In genomic region chr3:25339220-25339619, GRCh38 we compare ENCODE assay signal across 11 cellular contexts.
"Had no signal": no experiment of that assay in that cellular context is flagged by ENCODE, and none has a peak within 500 bp of the region (broad histone marks: within the 10 kb centered on the region; RNA-seq: fewer than 3 reads in every experiment).

No MANE protein-coding gene starts in this region.

- H3K27ac ChIP-seq: epithelial cell of prostate, gastroesophageal sphincter had no signal

- DNase-seq: activated CD4-positive, alpha-beta T cell treated with anti-CD3 and anti-CD28 coated beads, Interleukin-2, amount 50 U/mL, for 1 hour; activated effector memory CD4-positive, alpha-beta T cell treated with Interleukin-2 at 50 U/mL for 16 hours; cortex of kidney; effector CD8-positive, alpha-beta T cell; kidney; naive thymus-derived CD4-positive, alpha-beta T cell; right cardiac atrium; stimulated activated CD4-positive, alpha-beta T cell treated with anti-CD3 and anti-CD28 coated beads, Interleukin-2, amount 100 ng/mL, for 24 hours; stimulated activated CD8-positive, alpha-beta memory T cell treated with anti-CD3 and anti-CD28 coated beads, Interleukin-4, amount 100 ng/mL, for 48 hours had no signal

- H3K27me3 ChIP-seq: gastroesophageal sphincter had no signal

- H3K36me3 ChIP-seq: gastroesophageal sphincter had no signal

- H3K9me3 ChIP-seq: gastroesophageal sphincter had no signal

- H3K4me3 ChIP-seq: gastroesophageal sphincter had no signal

- ATAC-seq: gastroesophageal sphincter; naive thymus-derived CD4-positive, alpha-beta T cell; right cardiac atrium had no signal

- H3K4me1 ChIP-seq: gastroesophageal sphincter had no signal
